Comparison of ENCODE assay signal across 8 cellular contexts in genomic region chr17:64505320-64506200, GRCh38. TPM values are rescaled to one million over a fixed set of nuclear protein-coding genes. Genes with fewer than 3 reads are reported as not detected.
A peak's percentile ranks its signal among the peaks of the same experiment; 100 is the strongest.
DNase-seq lines count a peak whose midpoint lies in the region; ATAC-seq and TF ChIP-seq lines count a peak whose summit lies in the region.

No MANE protein-coding gene starts in this region.

- TF ChIP-seq CTCF in fibroblast of pulmonary artery (IDR thresholded peaks at IDR 0.05; ENCODE audit: low read length, missing control alignments): no peak

- peak; percentile 21 for ATAC-seq in GM18907 (IDR thresholded peaks at IDR 0.05; ENCODE audit: unreplicated experiment)
- peak; percentile 57 to 61 for ATAC-seq in natural killer cell treated with Interleukin-12 subunit alpha and Interleukin-12 subunit beta and Interleukin-15 and Interleukin-18, amount 100 ng/mL, for 72 hours
- ATAC-seq in stimulated activated naive B cell treated with anti-CD40 and anti-IgM and Interleukin-4, amounts not matched to agents 10 μg/mL and 1 μg/mL and 100 μg/mL, for 72 hours (replicated peaks): peak; percentile 28 to 36

- H3K4me3 Mint-ChIP-seq in natural killer cell treated with Interleukin-12 subunit alpha and Interleukin-12 subunit beta and Interleukin-15 and Interleukin-18, amount 100 ng/mL, for 72 hours: peak overlapping the region; percentile 98
- H3K4me3 Mint-ChIP-seq in stimulated activated naive B cell treated with anti-CD40 and anti-IgM and Interleukin-4, amounts not matched to agents 10 μg/mL and 1 μg/mL and 100 μg/mL, for 72 hours: peak overlapping the region; percentile 97 to 98

- H3K27ac Mint-ChIP-seq in natural killer cell treated with Interleukin-12 subunit alpha and Interleukin-12 subunit beta and Interleukin-15 and Interleukin-18, amount 100 ng/mL, for 72 hours: peak overlapping the region; percentile 99
- H3K27ac Mint-ChIP-seq in stimulated activated naive B cell treated with anti-CD40 and anti-IgM and Interleukin-4, amounts not matched to agents 10 μg/mL and 1 μg/mL and 100 μg/mL, for 72 hours: peak overlapping the region; percentile 100

- H3K27me3 Mint-ChIP-seq in natural killer cell treated with Interleukin-12 subunit alpha and Interleukin-12 subunit beta and Interleukin-15 and Interleukin-18, amount 100 ng/mL, for 72 hours: no peaks in the 10 kb centered on the region
- no peaks in the 10 kb centered on the region for H3K27me3 Mint-ChIP-seq in stimulated activated naive B cell treated with anti-CD40 and anti-IgM and Interleukin-4, amounts not matched to agents 10 μg/mL and 1 μg/mL and 100 μg/mL, for 72 hours

- TF ChIP-seq POLR2A in Raji (IDR thresholded peaks at IDR 0.05; ENCODE audit: insufficient read depth, low read depth, low read length): peak; percentile 50

- H3K4me3 ChIP-seq in fibroblast of pulmonary artery (replicated peaks; ENCODE audit: low read depth, low read length): peak overlapping the region; percentile 100

- peaks cover 67 to 76% of the 10 kb centered on the region in 2 donors for H3K4me1 Mint-ChIP-seq in natural killer cell treated with Interleukin-12 subunit alpha and Interleukin-12 subunit beta and Interleukin-15 and Interleukin-18, amount 100 ng/mL, for 72 hours (ENCODE audit: low read depth in 2 of 2)
- H3K4me1 Mint-ChIP-seq in stimulated activated naive B cell treated with anti-CD40 and anti-IgM and Interleukin-4, amounts not matched to agents 10 μg/mL and 1 μg/mL and 100 μg/mL, for 72 hours: peaks cover 45 to 47% of the 10 kb centered on the region in 2 donors

- DNase-seq in 8988T (peak; percentile 45), LoVo (ENCODE audit: low spot score) (peak; percentile 77), fibroblast of pulmonary artery (ENCODE audit: low read depth) (peak; percentile 90)
- peak; percentile 84 for DNase-seq in activated effector memory CD4-positive, alpha-beta T cell treated with Interleukin-2 at 50 U/mL for 16 hours
- peak; percentile 89 for DNase-seq in natural killer cell treated with Interleukin-12 subunit alpha and Interleukin-12 subunit beta and Interleukin-15 and Interleukin-18, amount 100 ng/mL, for 72 hours (ENCODE audit: low spot score)
- peak; percentile 76 for DNase-seq in stimulated activated naive B cell treated with anti-CD40 and anti-IgM and Interleukin-4, amounts not matched to agents 10 μg/mL and 1 μg/mL and 100 μg/mL, for 72 hours

- H3K36me3 Mint-ChIP-seq in natural killer cell treated with Interleukin-12 subunit alpha and Interleukin-12 subunit beta and Interleukin-15 and Interleukin-18, amount 100 ng/mL, for 72 hours: peaks cover 61% of the 10 kb centered on the region
- H3K36me3 Mint-ChIP-seq in stimulated activated naive B cell treated with anti-CD40 and anti-IgM and Interleukin-4, amounts not matched to agents 10 μg/mL and 1 μg/mL and 100 μg/mL, for 72 hours: peaks cover 51 to 65% of the 10 kb centered on the region in 2 donors

- no peaks in the 10 kb centered on the region for H3K9me3 Mint-ChIP-seq in natural killer cell treated with Interleukin-12 subunit alpha and Interleukin-12 subunit beta and Interleukin-15 and Interleukin-18, amount 100 ng/mL, for 72 hours
- no peaks in the 10 kb centered on the region for H3K9me3 Mint-ChIP-seq in stimulated activated naive B cell treated with anti-CD40 and anti-IgM and Interleukin-4, amounts not matched to agents 10 μg/mL and 1 μg/mL and 100 μg/mL, for 72 hours

RNA-seq across cellular contexts. Expression of gene DDX5, which starts 0.5 kb away (rescaled TPM):
- 1,000 to 10,000 TPM in 1 of 2 donors, 100 to 1,000 TPM in 1; 987 to 1,102 TPM for total RNA-seq in natural killer cell treated with Interleukin-12 subunit alpha and Interleukin-12 subunit beta and Interleukin-15 and Interleukin-18, amount 100 ng/mL, for 72 hours

RNA-seq across cellular contexts. Expression of gene CEP95, which starts 1.2 kb away (rescaled TPM):
- 10 to 100 TPM; 47.7 to 74.3 TPM for total RNA-seq in natural killer cell treated with Interleukin-12 subunit alpha and Interleukin-12 subunit beta and Interleukin-15 and Interleukin-18, amount 100 ng/mL, for 72 hours

RNA-seq across cellular contexts. Expression of gene POLG2, which starts 8.7 kb away (rescaled TPM):
- total RNA-seq in natural killer cell treated with Interleukin-12 subunit alpha and Interleukin-12 subunit beta and Interleukin-15 and Interleukin-18, amount 100 ng/mL, for 72 hours: 10 to 100 TPM; 32.6 to 61.1 TPM

RNA-seq across cellular contexts. Expression of gene MILR1, which starts 56.6 kb away (rescaled TPM):
- 1 to 10 TPM; 5.0 to 6.9 TPM for total RNA-seq in natural killer cell treated with Interleukin-12 subunit alpha and Interleukin-12 subunit beta and Interleukin-15 and Interleukin-18, amount 100 ng/mL, for 72 hours

Comparison
In these comparisons a context has a peak if more than half of its experiments do, and no peak if none do; other contexts are left out.
1. Peak in every context shown above with its lines: DNase-seq, ATAC-seq and H3K4me3 ChIP-seq.